8 cellular contexts compared by ENCODE assay signal in genomic region chr2:148643998-148644884, GRCh38. TPM values are rescaled to one million over a fixed set of nuclear protein-coding genes. Genes with fewer than 3 reads are reported as not detected.
DNase-seq lines count a peak whose midpoint lies in the region; ATAC-seq and TF ChIP-seq lines count a peak whose summit lies in the region.

A gene with protein sequence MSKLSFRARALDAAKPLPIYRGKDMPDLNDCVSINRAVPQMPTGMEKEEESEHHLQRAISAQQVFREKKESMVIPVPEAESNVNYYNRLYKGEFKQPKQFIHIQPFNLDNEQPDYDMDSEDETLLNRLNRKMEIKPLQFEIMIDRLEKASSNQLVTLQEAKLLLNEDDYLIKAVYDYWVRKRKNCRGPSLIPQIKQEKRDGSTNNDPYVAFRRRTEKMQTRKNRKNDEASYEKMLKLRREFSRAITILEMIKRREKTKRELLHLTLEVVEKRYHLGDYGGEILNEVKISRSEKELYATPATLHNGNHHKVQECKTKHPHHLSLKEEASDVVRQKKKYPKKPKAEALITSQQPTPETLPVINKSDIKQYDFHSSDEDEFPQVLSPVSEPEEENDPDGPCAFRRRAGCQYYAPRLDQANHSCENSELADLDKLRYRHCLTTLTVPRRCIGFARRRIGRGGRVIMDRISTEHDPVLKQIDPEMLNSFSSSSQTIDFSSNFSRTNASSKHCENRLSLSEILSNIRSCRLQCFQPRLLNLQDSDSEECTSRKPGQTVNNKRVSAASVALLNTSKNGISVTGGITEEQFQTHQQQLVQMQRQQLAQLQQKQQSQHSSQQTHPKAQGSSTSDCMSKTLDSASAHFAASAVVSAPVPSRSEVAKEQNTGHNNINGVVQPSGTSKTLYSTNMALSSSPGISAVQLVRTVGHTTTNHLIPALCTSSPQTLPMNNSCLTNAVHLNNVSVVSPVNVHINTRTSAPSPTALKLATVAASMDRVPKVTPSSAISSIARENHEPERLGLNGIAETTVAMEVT (plus strand): TSS chr2:148644751. CDS start chr2:148645018, 267 bp downstream.

- H3K4me3 Mint-ChIP-seq in activated CD4-positive, alpha-beta T cell treated with anti-CD3 and anti-CD28 coated beads, Interleukin-2, amount 10 ng/mL, durations not matched to agents 24 days and 14 days, result peak within 1 kb of the TSS; percentile 86

- H3K36me3 Mint-ChIP-seq in activated CD4-positive, alpha-beta T cell treated with anti-CD3 and anti-CD28 coated beads, Interleukin-2, amount 10 ng/mL, durations not matched to agents 24 days and 14 days (ENCODE audit: low read depth), result peaks cover 9% of the 10 kb centered on the region

- TF ChIP-seq CTCF in AG09319 (IDR thresholded peaks at IDR 0.05; ENCODE audit: low read depth, low read length) (no peak), coronary artery (IDR thresholded peaks at IDR 0.05) (no peak)

- H3K4me3 ChIP-seq in coronary artery, result peak within 1 kb of the TSS; percentile 99

- intact Hi-C loops in activated CD4-positive, alpha-beta T cell treated with anti-CD3 and anti-CD28 coated beads, Interleukin-2, amount 10 ng/mL, durations not matched to agents 24 days and 14 days (cut with micrococcal nuclease), result loop anchor here (1.0 to 10.0 kb wide), 8 partner anchors 30 to 709 kb away; no protein-coding TSS in a partner anchor
- intact Hi-C loops in left colon (cut with DNase I, micrococcal nuclease), result no loop called here

- peaks cover 26% of the 10 kb centered on the region for H3K4me1 Mint-ChIP-seq in activated CD4-positive, alpha-beta T cell treated with anti-CD3 and anti-CD28 coated beads, Interleukin-2, amount 10 ng/mL, durations not matched to agents 24 days and 14 days

- peak within 1 kb of the TSS; percentile 98 to 100 for H3K27ac ChIP-seq in coronary artery

- peaks cover 14% of the 10 kb centered on the region for H3K27me3 Mint-ChIP-seq in activated CD4-positive, alpha-beta T cell treated with anti-CD3 and anti-CD28 coated beads, Interleukin-2, amount 10 ng/mL, durations not matched to agents 24 days and 14 days

- no peaks in the 10 kb centered on the region for H3K9me3 Mint-ChIP-seq in activated CD4-positive, alpha-beta T cell treated with anti-CD3 and anti-CD28 coated beads, Interleukin-2, amount 10 ng/mL, durations not matched to agents 24 days and 14 days

- peak within 1 kb of the TSS; percentile 98 for H3K27ac Mint-ChIP-seq in activated CD4-positive, alpha-beta T cell treated with anti-CD3 and anti-CD28 coated beads, Interleukin-2, amount 10 ng/mL, durations not matched to agents 24 days and 14 days

- ATAC-seq in GM19023 (IDR thresholded peaks at IDR 0.05; ENCODE audit: unreplicated experiment) (peak; percentile 65), HG03342 (IDR thresholded peaks at IDR 0.05; ENCODE audit: unreplicated experiment) (peak; percentile 57), left colon (peak; percentile 81)

- DNase-seq in AG09319 (ENCODE audit: extremely low read depth, low read depth) (peak; percentile 52), NCI-H510A treated with DMSO at 0.1 percent for 48 hours (lab: John Stamatoyannopoulos, UW) (peak; percentile 53), coronary artery (ENCODE audit: low spot score) (peak; percentile 88), left colon (peak; percentile 83 to 89)
- DNase-seq in activated CD4-positive, alpha-beta T cell treated with anti-CD3 and anti-CD28 coated beads, Interleukin-2, amount 10 ng/mL, durations not matched to agents 24 days and 14 days, result peak; percentile 97
- DNase-seq in stimulated activated CD4-positive, alpha-beta T cell treated with anti-CD3 and anti-CD28 coated beads, Interleukin-1b, Interleukin-23, amount 100 ng/mL, for 48 hours, result peak; percentile 86

RNA-seq across cellular contexts. Expression of the gene that starts here (rescaled TPM):
- 25.4 and 30.6 TPM in 2 replicates for total RNA-seq in activated CD4-positive, alpha-beta T cell treated with anti-CD3 and anti-CD28 coated beads, Interleukin-2, amount 10 ng/mL, durations not matched to agents 24 days and 14 days
- total RNA-seq in left colon, result 10 to 100 TPM; 19.7 to 25.4 TPM

Comparison
In these comparisons a context has a peak if more than half of its experiments do, and no peak if none do; other contexts are left out.
1. Peak in every context shown above with its lines: DNase-seq, ATAC-seq, H3K4me3 ChIP-seq and H3K27ac ChIP-seq.